ENCODE assay signal across 26 cellular contexts in the genomic region with DNA sequence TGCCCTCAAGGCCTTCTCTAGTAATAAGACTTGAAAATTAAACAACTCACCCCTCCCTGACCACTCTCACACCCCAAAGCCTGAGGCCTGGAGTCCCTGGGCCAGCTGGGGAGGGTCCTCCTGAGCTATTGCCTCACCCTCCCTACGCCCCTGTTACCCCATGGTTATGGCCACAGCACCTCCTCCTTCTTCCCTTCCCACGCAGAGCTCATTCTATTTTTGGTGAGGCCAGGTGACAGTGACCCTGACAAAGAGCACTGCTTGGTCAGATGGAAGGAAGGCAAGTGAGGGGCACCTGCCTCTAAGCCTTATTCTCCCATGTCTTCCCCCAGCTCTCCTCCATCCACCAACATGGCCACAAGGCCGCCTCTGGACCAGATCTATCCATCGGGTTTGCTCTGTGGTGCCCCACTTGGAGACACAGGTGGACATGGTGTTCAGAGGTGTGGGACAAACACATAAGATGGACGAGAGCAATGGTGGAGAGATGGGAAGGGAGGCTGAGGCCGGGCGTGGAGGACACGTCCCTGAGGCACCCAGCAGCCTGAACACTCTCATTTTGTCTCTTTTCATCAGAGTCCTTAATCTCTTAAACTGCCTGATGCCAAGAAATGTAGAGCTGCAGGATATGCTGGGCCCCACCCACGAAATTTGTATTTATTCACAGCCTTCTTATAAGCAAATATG. TPM values are rescaled to one million over a fixed set of nuclear protein-coding genes. Genes with fewer than 3 reads are reported as not detected.
"Had no signal": no experiment of that assay in that cellular context is flagged by ENCODE, and none has a peak within 500 bp of the region (broad histone marks: within the 10 kb centered on the region; RNA-seq: fewer than 3 reads in every experiment).

No MANE protein-coding gene starts in this region.

- H3K4me1 ChIP-seq: body of pancreas, esophagus squamous epithelium, uterus had no signal

- ATAC-seq: activated CD8-positive, alpha-beta T cell treated with anti-CD3 and anti-CD28 coated beads, Interleukin-2, amount 10 ng/mL, durations not matched to agents 7 days and 5 days; body of pancreas; gastroesophageal sphincter; sciatic nerve; stimulated activated effector memory CD8-positive, alpha-beta T cell treated with anti-CD3 and anti-CD28 coated beads, Interleukin-12 subunit alpha, Interleukin-12 subunit beta, amount 100 ng/mL, for 72 hours had no signal

- H3K9me3 ChIP-seq: body of pancreas, esophagus squamous epithelium, gastroesophageal sphincter, mucosa of descending colon, transverse colon, uterus had no signal

- H3K27ac ChIP-seq: body of pancreas, cardiac muscle cell, esophagus squamous epithelium, gastroesophageal sphincter, uterus had no signal

- DNase-seq: activated CD4-positive, alpha-beta T cell treated with anti-CD3 and anti-CD28 coated beads, Interleukin-2, amount 10 ng/mL, durations not matched to agents 7 days and 5 days; activated CD4-positive, CD25-positive, alpha-beta regulatory T cell treated with anti-CD3 and anti-CD28 coated beads, Interleukin-2, amount 50 U/mL, for 72 hours; activated CD8-positive, alpha-beta T cell treated with anti-CD3 and anti-CD28 coated beads, Interleukin-2, amount 10 ng/mL, durations not matched to agents 7 days and 5 days; activated gamma-delta T cell treated with Interleukin-2 at 50 U/mL for 16 hours; anterior cingulate cortex; body of pancreas; cortex of kidney; endodermal cell; esophagus squamous epithelium; mesenchymal stem cell; mucosa of descending colon; occipital lobe; small intestine; stimulated activated CD4-positive, alpha-beta T cell treated with anti-CD3 and anti-CD28 coated beads, Interleukin-2, amount 100 ng/mL, for 24 hours; transverse colon; uterus had no signal

- H3K4me3 ChIP-seq: body of pancreas, cardiac muscle cell, esophagus squamous epithelium, gastroesophageal sphincter, mucosa of descending colon, transverse colon, uterus had no signal

- H3K27me3 ChIP-seq: body of pancreas, cardiac muscle cell, esophagus squamous epithelium, gastroesophageal sphincter, transverse colon, uterus had no signal

- FAIRE-seq: keratinocyte, small intestine had no signal

- H3K36me3 ChIP-seq: cardiac muscle cell, esophagus squamous epithelium, gastroesophageal sphincter, transverse colon, uterus had no signal

RNA-seq across cellular contexts. Expression of a gene that starts 42.6 kb away (rescaled TPM):
- total RNA-seq: activated CD4-positive, alpha-beta T cell treated with anti-CD3 and anti-CD28 coated beads, Interleukin-2, amount 10 ng/mL, durations not matched to agents 7 days and 5 days; cardiac muscle cell; cerebellum; lower leg skin; occipital lobe; renal cortical epithelial cell; temporal lobe had no signal
- polyA plus RNA-seq: cardiac muscle cell, keratinocyte, neural cell had no signal
